In genomic region chr10:115093286-115093775, GRCh38 we compare ENCODE assay signal across 8 cellular contexts. TPM values are rescaled to one million over a fixed set of nuclear protein-coding genes. Genes with fewer than 3 reads are reported as not detected.
DNase-seq lines count a peak whose midpoint lies in the region; ATAC-seq lines count a peak whose summit lies in the region.

TSS of gene ATRNL1 (plus strand) at chr10:115093365. CDS start at chr10:115093751, 386 bp downstream.

- H3K9me3 ChIP-seq in esophagus (ENCODE audit: control insufficient read depth in 2 of 2, insufficient read depth in 1 of 2, low read depth in 1 of 2, low read length in 1 of 2) = no peaks in the 10 kb centered on the region

- H3K4me1 Mint-ChIP-seq in T-cell = peaks cover 11 to 19% (median 14%) of the 10 kb centered on the region in 3 donors

- peak; percentile 46 for ATAC-seq in GM19467 (IDR thresholded peaks at IDR 0.05; ENCODE audit: unreplicated experiment)
- ATAC-seq in HG03469 (IDR thresholded peaks at IDR 0.05; ENCODE audit: unreplicated experiment) = peak; percentile 60
- ATAC-seq in T-cell (replicated peaks in 1 of 4) = peak; percentile 30 to 58 (median 57)

- peak within 1 kb of the TSS; percentile 68 to 85 (median 79) for H3K4me3 Mint-ChIP-seq in T-cell

- H3K27ac ChIP-seq in esophagus (ENCODE audit: low read depth in 2 of 2, low read length in 1 of 2) = peak within 1 kb of the TSS; percentile 33 to 42

- H3K27me3 ChIP-seq in esophagus (ENCODE audit: control insufficient read depth in 1 of 2, insufficient read depth in 2 of 2, low read length in 2 of 2) = peaks cover 0 to 9% of the 10 kb centered on the region in 2 donors

- peaks cover 45% of the 10 kb centered on the region in 2 donors for H3K27me3 Mint-ChIP-seq in T-cell

- peaks cover 0 to 6% of the 10 kb centered on the region in 2 donors for H3K4me1 ChIP-seq in esophagus (ENCODE audit: control insufficient read depth in 2 of 2, insufficient read depth in 2 of 2, low read length in 1 of 2)

- H3K27ac Mint-ChIP-seq in T-cell = no peak within 1 kb of the TSS

- H3K4me3 ChIP-seq in esophagus (ENCODE audit: low read depth in 1 of 2, low read length in 2 of 2) = peak within 1 kb of the TSS; percentile 59 to 65

- WGBS in esophagus, 2 donors = 0 to 1% methylated on average over 40 to 70 of the region's 70 CpGs

- DNase-seq in ELF-1 (ENCODE audit: low read depth, low spot score) = peak; percentile 55
- no peak for DNase-seq in T-cell
- peak; percentile 65 for DNase-seq in myocyte (ENCODE audit: low read depth)
- no peak for DNase-seq in NCI-H524 treated with DMSO at 0.1 percent for 48 hours (lab: John Stamatoyannopoulos, UW)
- no peak for DNase-seq in SIG-M5 (lab: John Stamatoyannopoulos, UW)

- no peaks in the 10 kb centered on the region for H3K9me3 Mint-ChIP-seq in T-cell

- POLR2A ChIA-PET in T-cell (lab: Charles Lee) = no interaction called here

- H3K36me3 ChIP-seq in esophagus (ENCODE audit: control insufficient read depth in 2 of 2, insufficient read depth in 2 of 2, low read length in 1 of 2) = no peaks in the 10 kb centered on the region

- H3K36me3 Mint-ChIP-seq in T-cell = no peaks in the 10 kb centered on the region

- CTCF ChIA-PET in T-cell (lab: Charles Lee) = no interaction called here

RNA-seq across cellular contexts. Expression of gene ATRNL1, which starts in this region (rescaled TPM):
- total RNA-seq in T-cell = under 1 TPM in 3 of 5 donors, not detected in 2; 0.18 to 0.35 (median 0.20) TPM
- polyA plus RNA-seq in esophagus = under 1 TPM; 0.20 to 0.39 TPM
- 5.6 and 8.4 TPM in 2 replicates for total RNA-seq in myocyte
- 6.5 TPM for polyA plus RNA-seq in myocyte (2012)

Comparison
In these comparisons a context has a peak if more than half of its experiments do, and no peak if none do; other contexts are left out.
1. Peak in ATAC-seq in T-cell; RNA of the gene not detected or under 1 TPM.
2. DNase-seq: peak in ELF-1 (single experiment) and myocyte (single experiment); none in T-cell (0 of 34), NCI-H524 treated with DMSO at 0.1 percent for 48 hours (single experiment) and SIG-M5 (single experiment).
3. Peak in every context shown above with its lines, with median percentiles within 50 percentile points of each other: ATAC-seq.